Comparison of ENCODE assay signal across 8 cellular contexts in the genomic region with DNA sequence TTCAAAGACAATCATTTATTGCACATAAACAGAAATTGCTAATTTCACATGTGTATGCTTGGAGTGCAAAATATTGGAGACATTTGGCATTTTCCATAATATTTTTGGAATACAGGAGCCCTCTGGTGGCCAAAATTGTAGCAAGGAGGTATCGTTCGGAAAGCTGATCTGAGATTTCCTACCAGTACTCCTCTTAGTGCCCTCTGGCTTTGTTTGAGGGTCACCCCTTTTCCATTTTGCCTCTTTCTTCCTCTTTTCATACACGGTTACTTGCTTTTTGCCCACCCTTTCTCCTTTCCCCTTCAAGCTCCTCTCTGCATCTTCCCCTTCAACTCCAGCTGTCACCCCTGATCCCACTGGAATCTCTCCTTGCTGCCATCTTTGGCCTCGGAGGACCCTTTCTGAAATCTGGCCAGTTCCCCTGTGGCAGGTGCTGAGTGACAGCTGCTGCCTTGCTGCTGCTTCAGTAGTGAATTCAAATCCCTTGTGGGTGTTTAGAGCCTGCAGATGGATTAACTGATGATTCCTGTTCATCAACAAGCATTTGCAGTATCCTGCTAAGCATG.
A peak's percentile ranks its signal among the peaks of the same experiment; 100 is the strongest.
DNase-seq lines count a peak whose midpoint lies in the region; ATAC-seq and TF ChIP-seq lines count a peak whose summit lies in the region.

No MANE protein-coding gene starts in this region.

- H3K9me3 ChIP-seq in body of pancreas: no peaks in the 10 kb centered on the region
- H3K9me3 ChIP-seq in liver (ENCODE audit: control insufficient read depth in 4 of 4, low read length in 3 of 4): no peaks in the 10 kb centered on the region

- H3K27me3 ChIP-seq in KMS-11 (ENCODE audit: insufficient read depth, low read depth) (no peaks in the 10 kb centered on the region), body of pancreas (no peaks in the 10 kb centered on the region), liver (ENCODE audit: control insufficient read depth in 4 of 4, insufficient read depth in 4 of 4, low read length in 3 of 4) (no peaks in the 10 kb centered on the region)

- 15 to 20% methylated on average over 4 of the region's 4 CpGs for WGBS in body of pancreas, 2 donors
- WGBS in liver: 21% methylated on average over 4 of the region's 4 CpGs

- no peaks in the 10 kb centered on the region for H3K79me2 ChIP-seq in KMS-11 (ENCODE audit: insufficient read depth, low read depth)

- no peak overlapping the region for H3K4me2 ChIP-seq in KMS-11

- peak; percentile 89 to 90 for TF ChIP-seq RAD21 in liver (IDR thresholded peaks at IDR 0.05)

- H3K4me3 ChIP-seq in KMS-11 (IDR thresholded peaks at IDR 0.05; ENCODE audit: insufficient read depth, low read depth, low read length) (no peak overlapping the region), body of pancreas (no peak overlapping the region), liver (ENCODE audit: low read depth in 1 of 3, low read length in 3 of 3) (no peak overlapping the region)

- no peaks in the 10 kb centered on the region for H4K20me1 ChIP-seq in KMS-11 (ENCODE audit: insufficient read depth)

- TF ChIP-seq POLR2A in body of pancreas (IDR thresholded peaks at IDR 0.05): no peak

- H3K27ac ChIP-seq in KMS-11 (no peak overlapping the region), body of pancreas (no peak overlapping the region), liver (ENCODE audit: low read depth in 1 of 2, low read length in 2 of 2) (no peak overlapping the region)

- H3K4me1 ChIP-seq in KMS-11 (ENCODE audit: low read depth, poor library complexity, severe bottlenecking): no peaks in the 10 kb centered on the region
- H3K4me1 ChIP-seq in body of pancreas: peaks cover 11% of the 10 kb centered on the region
- H3K4me1 ChIP-seq in liver (ENCODE audit: control insufficient read depth in 4 of 4, insufficient read depth in 4 of 4, low read length in 3 of 4): no peaks in the 10 kb centered on the region

- TF ChIP-seq CTCF in KMS-11 (conservative IDR thresholded peaks at IDR 0.05; ENCODE audit: low read depth, low read length) (peak; percentile 31; the same call in 1 of the 2 replicates), body of pancreas (IDR thresholded peaks at IDR 0.05) (peak; percentile 39 to 92 (median 88)), liver (IDR thresholded peaks at IDR 0.05; ENCODE audit: low read depth, low read length, missing input control) (peak; percentile 82)

- intact Hi-C loops in body of pancreas (cut with DNase I): loop anchor here (5.0 to 10.0 kb wide), 2 partner anchors 46 to 153 kb away; no protein-coding TSS in a partner anchor

- H2AFZ ChIP-seq in KMS-11 (ENCODE audit: low read depth): no peak overlapping the region

- peak; percentile 25 for DNase-seq in Daoy (ENCODE audit: low read depth)
- DNase-seq in body of pancreas: peak; percentile 61 to 78 (median 78)
- no peak for DNase-seq in cortex of kidney (lab: John Stamatoyannopoulos, UW)

- H3K36me3 ChIP-seq in KMS-11 (ENCODE audit: insufficient read depth) (no peaks in the 10 kb centered on the region), body of pancreas (replicated peaks in 1 of 2; ENCODE audit: insufficient read depth in 1 of 2, low read depth in 2 of 2) (no peaks in the 10 kb centered on the region), liver (ENCODE audit: control insufficient read depth in 4 of 4, insufficient read depth in 3 of 4, low read depth in 1 of 4, low read length in 3 of 4) (no peaks in the 10 kb centered on the region)

- ATAC-seq in body of pancreas (peak; percentile 77), HG03342 (IDR thresholded peaks at IDR 0.05; ENCODE audit: unreplicated experiment) (no peak), GM19463 (IDR thresholded peaks at IDR 0.05; ENCODE audit: unreplicated experiment) (no peak), HG02884 (IDR thresholded peaks at IDR 0.05; ENCODE audit: unreplicated experiment) (no peak)

- H3K9ac ChIP-seq in KMS-11 (no peak overlapping the region), liver (ENCODE audit: low read depth in 1 of 2, low read length in 2 of 2) (no peak overlapping the region)

TF ChIP-seq in liver, 16 proteins besides CTCF, POLR2A, EP300 and RAD21:
- TF ChIP-seq RXRA (IDR thresholded peaks at IDR 0.05) (no peak), FOXA2 (IDR thresholded peaks at IDR 0.05) (no peak), HNF4A (conservative IDR thresholded peaks at IDR 0.05) (no peak), EGR1 (IDR thresholded peaks at IDR 0.05; ENCODE audit: low read depth in 2 of 2) (no peak), NR2F2 (IDR thresholded peaks at IDR 0.05) (no peak), SP1 (IDR thresholded peaks at IDR 0.05) (no peak), HNF4G (IDR thresholded peaks at IDR 0.05) (no peak), TAF1 (conservative IDR thresholded peaks at IDR 0.05) (no peak)
- TF ChIP-seq, protein P1, sequence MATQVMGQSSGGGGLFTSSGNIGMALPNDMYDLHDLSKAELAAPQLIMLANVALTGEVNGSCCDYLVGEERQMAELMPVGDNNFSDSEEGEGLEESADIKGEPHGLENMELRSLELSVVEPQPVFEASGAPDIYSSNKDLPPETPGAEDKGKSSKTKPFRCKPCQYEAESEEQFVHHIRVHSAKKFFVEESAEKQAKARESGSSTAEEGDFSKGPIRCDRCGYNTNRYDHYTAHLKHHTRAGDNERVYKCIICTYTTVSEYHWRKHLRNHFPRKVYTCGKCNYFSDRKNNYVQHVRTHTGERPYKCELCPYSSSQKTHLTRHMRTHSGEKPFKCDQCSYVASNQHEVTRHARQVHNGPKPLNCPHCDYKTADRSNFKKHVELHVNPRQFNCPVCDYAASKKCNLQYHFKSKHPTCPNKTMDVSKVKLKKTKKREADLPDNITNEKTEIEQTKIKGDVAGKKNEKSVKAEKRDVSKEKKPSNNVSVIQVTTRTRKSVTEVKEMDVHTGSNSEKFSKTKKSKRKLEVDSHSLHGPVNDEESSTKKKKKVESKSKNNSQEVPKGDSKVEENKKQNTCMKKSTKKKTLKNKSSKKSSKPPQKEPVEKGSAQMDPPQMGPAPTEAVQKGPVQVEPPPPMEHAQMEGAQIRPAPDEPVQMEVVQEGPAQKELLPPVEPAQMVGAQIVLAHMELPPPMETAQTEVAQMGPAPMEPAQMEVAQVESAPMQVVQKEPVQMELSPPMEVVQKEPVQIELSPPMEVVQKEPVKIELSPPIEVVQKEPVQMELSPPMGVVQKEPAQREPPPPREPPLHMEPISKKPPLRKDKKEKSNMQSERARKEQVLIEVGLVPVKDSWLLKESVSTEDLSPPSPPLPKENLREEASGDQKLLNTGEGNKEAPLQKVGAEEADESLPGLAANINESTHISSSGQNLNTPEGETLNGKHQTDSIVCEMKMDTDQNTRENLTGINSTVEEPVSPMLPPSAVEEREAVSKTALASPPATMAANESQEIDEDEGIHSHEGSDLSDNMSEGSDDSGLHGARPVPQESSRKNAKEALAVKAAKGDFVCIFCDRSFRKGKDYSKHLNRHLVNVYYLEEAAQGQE (IDR thresholded peaks at IDR 0.05): no peak
- TF ChIP-seq, protein P2, sequence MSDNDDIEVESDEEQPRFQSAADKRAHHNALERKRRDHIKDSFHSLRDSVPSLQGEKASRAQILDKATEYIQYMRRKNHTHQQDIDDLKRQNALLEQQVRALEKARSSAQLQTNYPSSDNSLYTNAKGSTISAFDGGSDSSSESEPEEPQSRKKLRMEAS (IDR thresholded peaks at IDR 0.05): no peak
- TF ChIP-seq, protein P3, sequence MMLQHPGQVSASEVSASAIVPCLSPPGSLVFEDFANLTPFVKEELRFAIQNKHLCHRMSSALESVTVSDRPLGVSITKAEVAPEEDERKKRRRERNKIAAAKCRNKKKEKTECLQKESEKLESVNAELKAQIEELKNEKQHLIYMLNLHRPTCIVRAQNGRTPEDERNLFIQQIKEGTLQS (IDR thresholded peaks at IDR 0.05): no peak

Comparison
In these comparisons a context has a peak if more than half of its experiments do, and no peak if none do; other contexts are left out.
1. CTCF ChIP-seq: peak in every context shown above with its lines; median percentile 88 in body of pancreas; 82 in liver; 31 in KMS-11.